In the genomic region with DNA sequence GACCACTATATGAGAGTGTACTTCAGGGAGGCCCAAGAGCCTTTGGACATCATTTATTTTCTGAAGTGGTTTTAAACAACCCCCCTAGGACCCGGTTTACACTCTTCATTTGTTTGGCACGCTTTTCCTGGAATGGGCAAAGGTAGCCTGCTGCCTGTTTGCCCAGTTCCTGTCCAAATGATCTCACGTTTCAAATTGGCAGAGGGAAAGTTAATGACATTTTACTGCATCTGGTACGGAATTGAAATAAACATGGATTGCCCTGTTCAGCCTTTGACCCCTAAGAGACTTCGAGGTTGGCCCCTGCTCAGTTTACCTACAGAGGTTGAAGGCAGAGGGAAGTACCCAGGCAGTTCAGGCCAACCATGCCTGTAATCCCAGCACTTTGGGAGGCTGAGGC, we compare ENCODE assay signal across 12 cellular contexts. TPM values are rescaled to one million over a fixed set of nuclear protein-coding genes. Genes with fewer than 3 reads are reported as not detected.
A peak's percentile ranks its signal among the peaks of the same experiment; 100 is the strongest.
DNase-seq lines count a peak whose midpoint lies in the region; ATAC-seq and TF ChIP-seq lines count a peak whose summit lies in the region.
"Had no signal": no experiment of that assay in that cellular context is flagged by ENCODE, and none has a peak within 500 bp of the region (broad histone marks: within the 10 kb centered on the region; RNA-seq: fewer than 3 reads in every experiment).

No MANE protein-coding gene starts in this region.

- H3K4me3 Mint-ChIP-seq in Calu3 (ENCODE audit: low read depth, unreplicated experiment) = no peak overlapping the region
- H3K4me3 Mint-ChIP-seq: activated CD8-positive, alpha-beta memory T cell treated with anti-CD3 and anti-CD28 coated beads, Interleukin-2, amount 10 ng/mL, durations not matched to agents 7 days and 5 days had no signal

- TF ChIP-seq CTCF in Calu3 (IDR thresholded peaks at IDR 0.05; ENCODE audit: unreplicated experiment) = no peak
- no peak for TF ChIP-seq CTCF in VCaP (conservative IDR thresholded peaks at IDR 0.05)
- no peak for TF ChIP-seq CTCF in mucosa of descending colon (IDR thresholded peaks at IDR 0.05)

- H3K36me3 ChIP-seq in mucosa of descending colon (ENCODE audit: low read depth) = no peaks in the 10 kb centered on the region

- H3K27ac ChIP-seq in VCaP = peak overlapping the region; percentile 92
- H3K27ac ChIP-seq: parathyroid adenoma had no signal

- H3K4me1 ChIP-seq in mucosa of descending colon (ENCODE audit: low read depth) = no peaks in the 10 kb centered on the region
- H3K4me1 ChIP-seq: parathyroid adenoma had no signal

- H3K27ac Mint-ChIP-seq in Calu3 (ENCODE audit: unreplicated experiment) = no peak overlapping the region
- H3K27ac Mint-ChIP-seq: activated CD8-positive, alpha-beta memory T cell treated with anti-CD3 and anti-CD28 coated beads, Interleukin-2, amount 10 ng/mL, durations not matched to agents 7 days and 5 days had no signal

- CTCF ChIA-PET in Calu3 (lab: Charles Lee) = no interaction called here

- intact Hi-C loops in Calu3 (cut with micrococcal nuclease; ENCODE audit: unreplicated experiment) = no loop called here
- intact Hi-C loops in mucosa of descending colon (cut with DNase I, micrococcal nuclease) = no loop called here

- H3K9me3 ChIP-seq in mucosa of descending colon = no peaks in the 10 kb centered on the region

- BruUV-seq in Calu3 (replicated peaks; lab: Mats Ljungman, UMichigan) = no TSS peak

- peak; percentile 34 for DNase-seq in Calu3
- DNase-seq in NCI-H1092 treated with DMSO at 0.1 percent for 48 hours (lab: John Stamatoyannopoulos, UW) = peak; percentile 84
- peak in 2 of 3 donors; percentile 52 to 80 for DNase-seq in mucosa of descending colon
- DNase-seq: activated CD8-positive, alpha-beta memory T cell treated with anti-CD3 and anti-CD28 coated beads, Interleukin-2, amount 10 ng/mL, durations not matched to agents 7 days and 5 days; activated naive CD4-positive, alpha-beta T cell; NCI-H1436 had no signal

- no peak overlapping the region for H3K4me3 ChIP-seq in mucosa of descending colon

- no peaks in the 10 kb centered on the region for H3K9me3 Mint-ChIP-seq in Calu3 (ENCODE audit: low read depth, unreplicated experiment)

- ATAC-seq in mucosa of descending colon = peak; percentile 92
- no peak for ATAC-seq in HG02678 (IDR thresholded peaks at IDR 0.05; ENCODE audit: unreplicated experiment)
- ATAC-seq in GM19455 (IDR thresholded peaks at IDR 0.05; ENCODE audit: unreplicated experiment) = no peak
- no peak for ATAC-seq in HG03469 (IDR thresholded peaks at IDR 0.05; ENCODE audit: unreplicated experiment)
- ATAC-seq in HG03045 (IDR thresholded peaks at IDR 0.05; ENCODE audit: unreplicated experiment) = no peak
- ATAC-seq: activated CD8-positive, alpha-beta memory T cell treated with anti-CD3 and anti-CD28 coated beads, Interleukin-2, amount 10 ng/mL, durations not matched to agents 7 days and 5 days had no signal

- peaks cover 53% of the 10 kb centered on the region for H3K27me3 Mint-ChIP-seq in Calu3 (ENCODE audit: unreplicated experiment)

- H3K36me3 Mint-ChIP-seq in Calu3 (ENCODE audit: insufficient read depth, unreplicated experiment) = no peaks in the 10 kb centered on the region
- H3K36me3 Mint-ChIP-seq: activated CD8-positive, alpha-beta memory T cell treated with anti-CD3 and anti-CD28 coated beads, Interleukin-2, amount 10 ng/mL, durations not matched to agents 7 days and 5 days had no signal

- peaks cover 6% of the 10 kb centered on the region for H3K4me1 Mint-ChIP-seq in Calu3 (ENCODE audit: low read depth, unreplicated experiment)

RNA-seq across cellular contexts. Expression of a gene that starts 5.8 kb away (rescaled TPM):
- total RNA-seq in Calu3 (2022) (not detected in 2 replicates), mucosa of descending colon (under 1 TPM in 2 of 3 donors, not detected in 1; 0.26 to 0.44 TPM)
- total RNA-seq: activated CD8-positive, alpha-beta memory T cell treated with anti-CD3 and anti-CD28 coated beads, Interleukin-2, amount 10 ng/mL, durations not matched to agents 7 days and 5 days had no signal

Comparison
In these comparisons a context has a peak if more than half of its experiments do, and no peak if none do; other contexts are left out.
1. DNase-seq: peak in every context shown above with its lines; median percentile 84 in NCI-H1092 treated with DMSO at 0.1 percent for 48 hours; 66 in mucosa of descending colon; 34 in Calu3.